In the genomic region with DNA sequence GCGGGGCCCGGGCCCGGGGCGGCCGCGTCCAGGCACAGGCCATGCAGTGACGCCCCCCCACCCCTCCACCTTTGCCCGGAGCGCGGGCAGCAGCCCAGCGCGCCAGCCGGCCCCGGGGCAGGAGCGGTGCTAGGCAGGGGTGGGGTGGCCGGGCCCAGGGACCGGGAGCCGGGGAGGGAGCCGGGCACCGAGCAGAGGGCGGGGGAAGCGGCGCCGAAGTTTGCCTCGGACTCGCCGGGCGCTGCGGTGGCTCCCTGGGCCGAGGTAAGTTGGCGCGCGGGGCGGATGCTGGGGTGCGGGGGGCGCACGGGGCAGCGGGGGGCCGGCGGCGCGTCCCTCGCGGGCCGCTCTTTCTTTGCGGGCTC, we compare ENCODE assay signal across 9 cellular contexts. TPM values are rescaled to one million over a fixed set of nuclear protein-coding genes. Genes with fewer than 3 reads are reported as not detected.
A peak's percentile ranks its signal among the peaks of the same experiment; 100 is the strongest.
DNase-seq lines count a peak whose midpoint lies in the region; ATAC-seq and TF ChIP-seq lines count a peak whose summit lies in the region.
"Had no signal": no experiment of that assay in that cellular context is flagged by ENCODE, and none has a peak within 500 bp of the region (broad histone marks: within the 10 kb centered on the region; RNA-seq: fewer than 3 reads in every experiment).

No MANE protein-coding gene starts in this region.

- POLR2A ChIA-PET in naive thymus-derived CD4-positive, alpha-beta T cell (lab: Charles Lee), result no interaction called here

- H3K4me3 ChIP-seq in endocrine pancreas (ENCODE audit: control insufficient read depth, insufficient read depth, low read length), result no peak overlapping the region
- no peak overlapping the region for H3K4me3 ChIP-seq in naive thymus-derived CD4-positive, alpha-beta T cell (ENCODE audit: low read length)

- CTCF ChIA-PET in naive thymus-derived CD4-positive, alpha-beta T cell (lab: Charles Lee), result no interaction called here

- no peak for TF ChIP-seq CTCF in endothelial cell (IDR thresholded peaks at IDR 0.05; ENCODE audit: unreplicated experiment)

- in situ Hi-C loops in G401 (cut with HindIII; ENCODE audit: low sequenced_read_pairs), result no loop called here

- H3K4me3 Mint-ChIP-seq in naive thymus-derived CD4-positive, alpha-beta T cell, result peak overlapping the region in 1 of 10 donors; percentile 74
- H3K4me3 Mint-ChIP-seq in endothelial cell (ENCODE audit: unreplicated experiment), result no peak overlapping the region

- H3K4me1 Mint-ChIP-seq in naive thymus-derived CD4-positive, alpha-beta T cell, result peaks cover 6 to 24% (median 9%) of the 10 kb centered on the region in 7 donors
- peaks cover 32% of the 10 kb centered on the region for H3K4me1 Mint-ChIP-seq in endothelial cell (ENCODE audit: unreplicated experiment)

- peaks cover 5% of the 10 kb centered on the region for H3K4me1 ChIP-seq in endocrine pancreas (ENCODE audit: control insufficient read depth, insufficient read depth, low read length)
- peaks cover 5 to 6% of the 10 kb centered on the region in 2 donors for H3K4me1 ChIP-seq in naive thymus-derived CD4-positive, alpha-beta T cell (ENCODE audit: control insufficient read depth in 2 of 2, insufficient read depth in 2 of 2, low read length in 2 of 2)

- DNase-seq in stimulated activated CD4-positive, alpha-beta T cell treated with anti-CD3 and anti-CD28 coated beads, Interleukin-15, amount 100 ng/mL, for 24 hours, result peak; percentile 32
- no peak for DNase-seq in stimulated activated CD4-positive, alpha-beta T cell treated with anti-CD3 and anti-CD28 coated beads, Interleukin-1b, Interleukin-23, amount 100 ng/mL, for 48 hours
- no peak for DNase-seq in naive thymus-derived CD4-positive, alpha-beta T cell
- DNase-seq in endothelial cell (ENCODE audit: low spot score), result no peak
- DNase-seq in G401 (ENCODE audit: low spot score), result no peak

- peaks cover 0 to 4% (median 0%) of the 10 kb centered on the region in 5 donors for H3K36me3 Mint-ChIP-seq in naive thymus-derived CD4-positive, alpha-beta T cell
- H3K36me3 Mint-ChIP-seq in endothelial cell (ENCODE audit: low read depth, unreplicated experiment), result peaks cover 7% of the 10 kb centered on the region

- no peak overlapping the region for H3K27ac Mint-ChIP-seq in naive thymus-derived CD4-positive, alpha-beta T cell
- no peak overlapping the region for H3K27ac Mint-ChIP-seq in endothelial cell (ENCODE audit: unreplicated experiment)
- H3K27ac Mint-ChIP-seq: stimulated activated naive CD8-positive, alpha-beta T cell treated with anti-CD3 and anti-CD28 coated beads, Interleukin-15, Interleukin-2, amounts not matched to agents 100 ng/mL and 50 ng/mL, for 24 hours had no signal

- H3K27ac ChIP-seq in naive thymus-derived CD4-positive, alpha-beta T cell (ENCODE audit: low read depth, low read length), result no peak overlapping the region

- H3K36me3 ChIP-seq in endocrine pancreas (ENCODE audit: control insufficient read depth, insufficient read depth, low read length), result no peaks in the 10 kb centered on the region
- H3K36me3 ChIP-seq in naive thymus-derived CD4-positive, alpha-beta T cell (ENCODE audit: control insufficient read depth in 2 of 3, insufficient read depth in 3 of 3, low read length in 3 of 3), result no peaks in the 10 kb centered on the region

- intact Hi-C loops in naive thymus-derived CD4-positive, alpha-beta T cell (cut with micrococcal nuclease), result loop anchor here (2.0 to 10.0 kb wide), 4 partner anchors 44 to 790 kb away; partner anchors contain the start of genes BTBD10 (in 1 of the 2) and MICAL2 (in 1 of the 2)

- no peaks in the 10 kb centered on the region for H3K9me3 ChIP-seq in endocrine pancreas (ENCODE audit: control insufficient read depth, low read length)
- no peaks in the 10 kb centered on the region for H3K9me3 ChIP-seq in naive thymus-derived CD4-positive, alpha-beta T cell (ENCODE audit: control insufficient read depth in 2 of 3, low read length in 3 of 3)

- no peaks in the 10 kb centered on the region for H3K27me3 ChIP-seq in endocrine pancreas (ENCODE audit: control insufficient read depth, insufficient read depth, low read length)
- peaks cover 5 to 50% of the 10 kb centered on the region in 2 donors for H3K27me3 ChIP-seq in naive thymus-derived CD4-positive, alpha-beta T cell (ENCODE audit: control insufficient read depth in 2 of 2, insufficient read depth in 2 of 2, low read length in 2 of 2)

- peak overlapping the region; percentile 35 for H3K9ac ChIP-seq in endocrine pancreas (ENCODE audit: control insufficient read depth, insufficient read depth, low read length)

- peaks cover 70 to 80% (median 75%) of the 10 kb centered on the region in 5 donors for H3K27me3 Mint-ChIP-seq in naive thymus-derived CD4-positive, alpha-beta T cell
- peaks cover 8% of the 10 kb centered on the region for H3K27me3 Mint-ChIP-seq in endothelial cell (ENCODE audit: unreplicated experiment)

- peaks cover 0 to 34% (median 2%) of the 10 kb centered on the region in 11 donors for H3K9me3 Mint-ChIP-seq in naive thymus-derived CD4-positive, alpha-beta T cell
- H3K9me3 Mint-ChIP-seq in endothelial cell (ENCODE audit: unreplicated experiment), result no peaks in the 10 kb centered on the region
- H3K9me3 Mint-ChIP-seq: stimulated activated naive CD8-positive, alpha-beta T cell treated with anti-CD3 and anti-CD28 coated beads, Interleukin-15, Interleukin-2, amounts not matched to agents 100 ng/mL and 50 ng/mL, for 24 hours had no signal

- ATAC-seq in HG03460 (IDR thresholded peaks at IDR 0.05; ENCODE audit: unreplicated experiment) (peak; percentile 30), GM19467 (IDR thresholded peaks at IDR 0.05; ENCODE audit: unreplicated experiment) (no peak)
- ATAC-seq in naive thymus-derived CD4-positive, alpha-beta T cell, result peak; percentile 21

RNA-seq across cellular contexts. Expression of gene TEAD1, which starts 0.3 kb away (rescaled TPM):
- total RNA-seq in naive thymus-derived CD4-positive, alpha-beta T cell, result under 1 TPM in 2 of 5 experiments, not detected in 3; 0.07 to 0.22 TPM
- under 1 TPM in 1 of 2 donors, not detected in 1; 0.02 TPM for polyA plus RNA-seq in naive thymus-derived CD4-positive, alpha-beta T cell
- total RNA-seq in endothelial cell (ENCODE audit: unreplicated experiment), result 54.4 TPM
- total RNA-seq in G401 (2014; rRNA removed; shearing (Covaris generic)), result 11.6 and 33.4 TPM in 2 replicates

Comparison
In these comparisons a context has a peak if more than half of its experiments do, and no peak if none do; other contexts are left out.
1. RNA of gene TEAD1, which starts 0.3 kb away (total RNA-seq): 54.4 TPM in endothelial cell (single experiment) and 11.6 to 33.4 TPM in G401; 0.07 to 0.22 TPM in naive thymus-derived CD4-positive, alpha-beta T cell; every median in the first group is over 10 times any median in the second.